ENCODE assay signal across 10 cellular contexts in genomic region chr7:36155811-36156361, GRCh38. TPM values are rescaled to one million over a fixed set of nuclear protein-coding genes. Genes with fewer than 3 reads are reported as not detected.
DNase-seq lines count a peak whose midpoint lies in the region; ATAC-seq and TF ChIP-seq lines count a peak whose summit lies in the region.
"Had no signal": no experiment of that assay in that cellular context is flagged by ENCODE, and none has a peak within 500 bp of the region (broad histone marks: within the 10 kb centered on the region; RNA-seq: fewer than 3 reads in every experiment).

No MANE protein-coding gene starts in this region.

- peak overlapping the region in 11 of 12 donors; percentile 57 to 94 (median 85) for H3K4me3 ChIP-seq in heart left ventricle
- H3K4me3 ChIP-seq: SK-N-MC had no signal

- H3K9me3 ChIP-seq in heart left ventricle, result no peaks in the 10 kb centered on the region
- H3K9me3 ChIP-seq: uterus had no signal

- ATAC-seq in heart left ventricle (no peak), GM21367 (IDR thresholded peaks at IDR 0.05; ENCODE audit: unreplicated experiment) (no peak), GM18520 (IDR thresholded peaks at IDR 0.05; ENCODE audit: unreplicated experiment) (no peak), GM18870 (IDR thresholded peaks at IDR 0.05; ENCODE audit: unreplicated experiment) (no peak)

- no peaks in the 10 kb centered on the region for H3K27me3 ChIP-seq in heart left ventricle
- H3K27me3 ChIP-seq: uterus had no signal

- no peaks in the 10 kb centered on the region for H3K36me3 ChIP-seq in heart left ventricle
- H3K36me3 ChIP-seq: uterus had no signal

- intact Hi-C loops in heart left ventricle (cut with DNase I), result loop anchor here in 9 of 10 donors (2.0 to 10.0 kb wide), 11 partner anchors 36 to 174 kb away; no protein-coding TSS in a partner anchor

- 28 to 36% (median 34%) methylated on average over 12 of the region's 12 CpGs for WGBS in heart left ventricle, 4 donors

- TF ChIP-seq CTCF in heart left ventricle (IDR thresholded peaks at IDR 0.05), result peak in 3 of 12 donors; percentile 6 to 19 (median 10)

- no peak for TF ChIP-seq POLR2A in heart left ventricle (IDR thresholded peaks at IDR 0.05)

- peak; percentile 11 for DNase-seq in DMS79 (lab: John Stamatoyannopoulos, UW)
- DNase-seq in NCI-H69 (lab: John Stamatoyannopoulos, UW), result peak; percentile 94
- peak in 4 of 5 donors; percentile 63 to 85 (median 80) for DNase-seq in heart left ventricle
- DNase-seq in retina, result peak; percentile 66
- no peak for DNase-seq in stimulated activated CD8-positive, alpha-beta memory T cell treated with anti-CD3 and anti-CD28 coated beads, Interleukin-4, amount 100 ng/mL, for 48 hours

- H3K27ac ChIP-seq in heart left ventricle, result peak overlapping the region in 8 of 12 donors; percentile 1 to 92 (median 29)
- H3K27ac ChIP-seq: SK-N-MC had no signal

- H3K4me1 ChIP-seq in heart left ventricle, result peaks cover 13 to 81% (median 56%) of the 10 kb centered on the region in 12 donors

RNA-seq across cellular contexts. Expression of gene EEPD1, which starts 2.8 kb away (rescaled TPM):
- total RNA-seq in heart left ventricle, result 10 to 100 TPM in 3 of 9 donors, 1 to 10 TPM in 6; 3.7 to 12.2 (median 7.7) TPM
- 1 to 10 TPM; 5.5 to 8.2 TPM for polyA plus RNA-seq in heart left ventricle
